1 cellular context compared by ENCODE assay signal in the genomic region with DNA sequence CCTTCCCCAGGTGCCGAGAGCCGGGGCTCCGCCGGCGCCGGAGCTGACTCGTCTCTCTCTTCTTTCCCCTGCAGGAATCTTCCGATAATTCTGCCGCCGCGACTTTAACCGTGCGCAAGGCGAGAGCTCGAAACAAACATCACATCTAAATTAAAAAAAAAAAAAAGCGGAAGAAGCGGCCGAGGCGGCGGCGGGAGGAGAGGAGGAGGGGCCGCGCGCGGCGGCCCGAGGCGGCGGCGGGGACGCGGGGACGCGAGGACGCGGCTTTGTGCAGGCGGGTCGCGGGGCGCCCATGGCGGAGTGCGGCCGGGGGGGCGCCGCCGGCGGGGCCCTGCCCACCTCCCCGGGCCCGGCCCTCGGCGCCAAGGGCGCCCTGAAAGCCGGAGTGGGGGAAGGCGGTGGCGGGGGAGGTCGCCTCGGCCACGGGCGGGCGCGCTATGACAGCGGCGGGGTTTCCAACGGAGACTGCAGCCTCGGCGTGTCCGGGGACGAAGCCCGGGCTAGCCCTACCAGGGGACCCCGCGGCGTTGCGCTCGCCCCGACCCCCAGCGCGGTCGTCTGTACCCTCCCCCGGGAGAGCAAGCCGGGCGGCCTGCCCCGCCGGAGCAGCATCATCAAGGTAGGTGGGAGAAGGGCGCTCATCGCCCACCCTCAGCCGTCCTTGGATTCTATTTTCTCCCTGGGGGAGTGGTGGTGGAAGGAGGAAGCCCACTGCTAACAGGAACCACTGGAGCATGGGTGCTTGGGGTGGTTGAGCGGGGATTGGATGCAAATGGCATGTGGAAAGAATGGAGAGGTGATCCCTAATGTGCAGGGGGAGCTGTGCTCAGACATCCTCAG.
TF ChIP-seq lines count a peak whose summit lies in the region.

A gene (plus strand): TSS at position 208 of the 840 bp plus-strand sequence. CDS start 85 bp downstream, at position 293.

TF ChIP-seq in GM12878, 131 proteins besides CTCF, POLR2A, EP300 and RAD21 (continued from another document):
- TF ChIP-seq, protein P1, sequence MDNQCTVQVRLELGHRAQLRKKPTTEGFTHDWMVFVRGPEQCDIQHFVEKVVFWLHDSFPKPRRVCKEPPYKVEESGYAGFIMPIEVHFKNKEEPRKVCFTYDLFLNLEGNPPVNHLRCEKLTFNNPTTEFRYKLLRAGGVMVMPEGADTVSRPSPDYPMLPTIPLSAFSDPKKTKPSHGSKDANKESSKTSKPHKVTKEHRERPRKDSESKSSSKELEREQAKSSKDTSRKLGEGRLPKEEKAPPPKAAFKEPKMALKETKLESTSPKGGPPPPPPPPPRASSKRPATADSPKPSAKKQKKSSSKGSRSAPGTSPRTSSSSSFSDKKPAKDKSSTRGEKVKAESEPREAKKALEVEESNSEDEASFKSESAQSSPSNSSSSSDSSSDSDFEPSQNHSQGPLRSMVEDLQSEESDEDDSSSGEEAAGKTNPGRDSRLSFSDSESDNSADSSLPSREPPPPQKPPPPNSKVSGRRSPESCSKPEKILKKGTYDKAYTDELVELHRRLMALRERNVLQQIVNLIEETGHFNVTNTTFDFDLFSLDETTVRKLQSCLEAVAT (IDR thresholded peaks at IDR 0.05), result peak; percentile 32; the same call in 1 of the 2 replicates
- TF ChIP-seq ASH2L (IDR thresholded peaks at IDR 0.05; ENCODE audit: borderline replicate concordance, low read depth), result peak; percentile 57; the same call in 1 of the 2 replicates
- TF ChIP-seq, protein P2, sequence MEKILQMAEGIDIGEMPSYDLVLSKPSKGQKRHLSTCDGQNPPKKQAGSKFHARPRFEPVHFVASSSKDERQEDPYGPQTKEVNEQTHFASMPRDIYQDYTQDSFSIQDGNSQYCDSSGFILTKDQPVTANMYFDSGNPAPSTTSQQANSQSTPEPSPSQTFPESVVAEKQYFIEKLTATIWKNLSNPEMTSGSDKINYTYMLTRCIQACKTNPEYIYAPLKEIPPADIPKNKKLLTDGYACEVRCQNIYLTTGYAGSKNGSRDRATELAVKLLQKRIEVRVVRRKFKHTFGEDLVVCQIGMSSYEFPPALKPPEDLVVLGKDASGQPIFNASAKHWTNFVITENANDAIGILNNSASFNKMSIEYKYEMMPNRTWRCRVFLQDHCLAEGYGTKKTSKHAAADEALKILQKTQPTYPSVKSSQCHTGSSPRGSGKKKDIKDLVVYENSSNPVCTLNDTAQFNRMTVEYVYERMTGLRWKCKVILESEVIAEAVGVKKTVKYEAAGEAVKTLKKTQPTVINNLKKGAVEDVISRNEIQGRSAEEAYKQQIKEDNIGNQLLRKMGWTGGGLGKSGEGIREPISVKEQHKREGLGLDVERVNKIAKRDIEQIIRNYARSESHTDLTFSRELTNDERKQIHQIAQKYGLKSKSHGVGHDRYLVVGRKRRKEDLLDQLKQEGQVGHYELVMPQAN (conservative IDR thresholded peaks at IDR 0.05), result peak; percentile 46; the same call in 1 of the 2 replicates
- TF ChIP-seq DPF2 (IDR thresholded peaks at IDR 0.05), result peak; percentile 21
- TF ChIP-seq EED (IDR thresholded peaks at IDR 0.05; ENCODE audit: low read depth), result peak; percentile 63; the same call in 1 of the 2 replicates
- no peak for TF ChIP-seq MEF2A (IDR thresholded peaks at IDR 0.05; ENCODE audit: insufficient read depth, low read depth, low read length)
- TF ChIP-seq LARP7 (IDR thresholded peaks at IDR 0.05), result peak; percentile 71
- TF ChIP-seq NR2C1 (IDR thresholded peaks at IDR 0.05), result no peak
- TF ChIP-seq PAX5 (IDR thresholded peaks at IDR 0.05; ENCODE audit: borderline replicate concordance, low read depth, low read length), result peak; percentile 31; the same call in 1 of the 2 replicates
- TF ChIP-seq MXI1 (IDR thresholded peaks at IDR 0.05; ENCODE audit: low read depth, low read length), result 0 out of 2 replicates have a peak, but pooled peaks have one; percentile 40
- TF ChIP-seq BACH1 (IDR thresholded peaks at IDR 0.05; ENCODE audit: borderline replicate concordance), result peak; percentile 60
- TF ChIP-seq CREB1 (IDR thresholded peaks at IDR 0.05; ENCODE audit: low read depth), result no peak
- no peak for TF ChIP-seq NFYA (IDR thresholded peaks at IDR 0.05; ENCODE audit: borderline replicate concordance, low read depth, low read length)
- TF ChIP-seq ZNF384 (IDR thresholded peaks at IDR 0.05; ENCODE audit: borderline replicate concordance, low read depth, low read length), result peak; percentile 87
- TF ChIP-seq, protein P3, sequence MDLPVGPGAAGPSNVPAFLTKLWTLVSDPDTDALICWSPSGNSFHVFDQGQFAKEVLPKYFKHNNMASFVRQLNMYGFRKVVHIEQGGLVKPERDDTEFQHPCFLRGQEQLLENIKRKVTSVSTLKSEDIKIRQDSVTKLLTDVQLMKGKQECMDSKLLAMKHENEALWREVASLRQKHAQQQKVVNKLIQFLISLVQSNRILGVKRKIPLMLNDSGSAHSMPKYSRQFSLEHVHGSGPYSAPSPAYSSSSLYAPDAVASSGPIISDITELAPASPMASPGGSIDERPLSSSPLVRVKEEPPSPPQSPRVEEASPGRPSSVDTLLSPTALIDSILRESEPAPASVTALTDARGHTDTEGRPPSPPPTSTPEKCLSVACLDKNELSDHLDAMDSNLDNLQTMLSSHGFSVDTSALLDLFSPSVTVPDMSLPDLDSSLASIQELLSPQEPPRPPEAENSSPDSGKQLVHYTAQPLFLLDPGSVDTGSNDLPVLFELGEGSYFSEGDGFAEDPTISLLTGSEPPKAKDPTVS (IDR thresholded peaks at IDR 0.05; ENCODE audit: low read depth, low read length), result no peak
- 0 out of 2 replicates have a peak, but pooled peaks have one; percentile 9 for TF ChIP-seq FOXM1 (IDR thresholded peaks at IDR 0.05; ENCODE audit: low read depth, low read length)
- TF ChIP-seq, protein P4, sequence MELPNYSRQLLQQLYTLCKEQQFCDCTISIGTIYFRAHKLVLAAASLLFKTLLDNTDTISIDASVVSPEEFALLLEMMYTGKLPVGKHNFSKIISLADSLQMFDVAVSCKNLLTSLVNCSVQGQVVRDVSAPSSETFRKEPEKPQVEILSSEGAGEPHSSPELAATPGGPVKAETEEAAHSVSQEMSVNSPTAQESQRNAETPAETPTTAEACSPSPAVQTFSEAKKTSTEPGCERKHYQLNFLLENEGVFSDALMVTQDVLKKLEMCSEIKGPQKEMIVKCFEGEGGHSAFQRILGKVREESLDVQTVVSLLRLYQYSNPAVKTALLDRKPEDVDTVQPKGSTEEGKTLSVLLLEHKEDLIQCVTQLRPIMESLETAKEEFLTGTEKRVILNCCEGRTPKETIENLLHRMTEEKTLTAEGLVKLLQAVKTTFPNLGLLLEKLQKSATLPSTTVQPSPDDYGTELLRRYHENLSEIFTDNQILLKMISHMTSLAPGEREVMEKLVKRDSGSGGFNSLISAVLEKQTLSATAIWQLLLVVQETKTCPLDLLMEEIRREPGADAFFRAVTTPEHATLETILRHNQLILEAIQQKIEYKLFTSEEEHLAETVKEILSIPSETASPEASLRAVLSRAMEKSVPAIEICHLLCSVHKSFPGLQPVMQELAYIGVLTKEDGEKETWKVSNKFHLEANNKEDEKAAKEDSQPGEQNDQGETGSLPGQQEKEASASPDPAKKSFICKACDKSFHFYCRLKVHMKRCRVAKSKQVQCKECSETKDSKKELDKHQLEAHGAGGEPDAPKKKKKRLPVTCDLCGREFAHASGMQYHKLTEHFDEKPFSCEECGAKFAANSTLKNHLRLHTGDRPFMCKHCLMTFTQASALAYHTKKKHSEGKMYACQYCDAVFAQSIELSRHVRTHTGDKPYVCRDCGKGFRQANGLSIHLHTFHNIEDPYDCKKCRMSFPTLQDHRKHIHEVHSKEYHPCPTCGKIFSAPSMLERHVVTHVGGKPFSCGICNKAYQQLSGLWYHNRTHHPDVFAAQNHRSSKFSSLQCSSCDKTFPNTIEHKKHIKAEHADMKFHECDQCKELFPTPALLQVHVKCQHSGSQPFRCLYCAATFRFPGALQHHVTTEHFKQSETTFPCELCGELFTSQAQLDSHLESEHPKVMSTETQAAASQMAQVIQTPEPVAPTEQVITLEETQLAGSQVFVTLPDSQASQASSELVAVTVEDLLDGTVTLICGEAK (IDR thresholded peaks at IDR 0.05; ENCODE audit: borderline replicate concordance), result no peak
- no peak; the same call in 1 of the 2 replicates for TF ChIP-seq SPI1 (IDR thresholded peaks at IDR 0.05; ENCODE audit: borderline replicate concordance, insufficient read depth, low read depth, low read length)
- TF ChIP-seq YY1 (IDR thresholded peaks at IDR 0.05; ENCODE audit: low read depth, low read length), result 0 out of 2 replicates have a peak, but pooled peaks have one; percentile 64
- TF ChIP-seq NFXL1 (IDR thresholded peaks at IDR 0.05; ENCODE audit: borderline replicate concordance), result no peak
- TF ChIP-seq SMAD5 (IDR thresholded peaks at IDR 0.05; ENCODE audit: low read depth), result no peak
